Comparison of ENCODE assay signal across 30 cellular contexts in genomic region chr16:56833243-56833970, GRCh38. TPM values are rescaled to one million over a fixed set of nuclear protein-coding genes. Genes with fewer than 3 reads are reported as not detected.
DNase-seq lines count a peak whose midpoint lies in the region; ATAC-seq and TF ChIP-seq lines count a peak whose summit lies in the region.
"Had no signal": no experiment of that assay in that cellular context is flagged by ENCODE, and none has a peak within 500 bp of the region (broad histone marks: within the 10 kb centered on the region; RNA-seq: fewer than 3 reads in every experiment).

No MANE protein-coding gene starts in this region.

- no peaks in the 10 kb centered on the region; a peak in 1 of 4 replicates for H3K79me1 ChIP-seq in IMR-90 (ENCODE audit: low read depth in 1 of 2, low read length in 2 of 2)

- intact Hi-C loops in IMR-90 (cut with micrococcal nuclease) = no loop called here

- DNase-seq in activated CD8-positive, alpha-beta memory T cell treated with anti-CD3 and anti-CD28 coated beads, Interleukin-2, amount 10 ng/mL, durations not matched to agents 7 days and 5 days = peak; percentile 74
- no peak for DNase-seq in activated CD8-positive, alpha-beta memory T cell treated with anti-CD3 and anti-CD28 coated beads, Interleukin-2, amount 50 U/mL, for 48 hours
- DNase-seq in IMR-90 (no peak), neural progenitor cell (ENCODE audit: low spot score) (no peak), GM23248 (no peak), KBM-7 (no peak)
- no peak for DNase-seq in activated effector memory CD4-positive, alpha-beta T cell treated with anti-CD3 and anti-CD28 coated beads, Interleukin-2, amount 50 U/mL, for 16 hours
- DNase-seq: BE2C; colonic mucosa; COR-L47; DMS79; lower lobe of right lung; mucosa of descending colon; NCI-H1048; NCI-H187; NCI-H226; NCI-H774; nephron progenitor cell; spleen; stimulated activated CD4-positive, alpha-beta T cell treated with anti-CD3 and anti-CD28 coated beads, Interleukin-4, amount 100 ng/mL, for 1 hour; stimulated activated naive CD8-positive, alpha-beta T cell treated with anti-CD3 and anti-CD28 coated beads, Interleukin-15, amount 100 ng/mL, for 72 hours; thyroid gland had no signal

- no peak overlapping the region for H4K5ac ChIP-seq in IMR-90 (ENCODE audit: low read depth, low read length)

- no peak overlapping the region for H2BK20ac ChIP-seq in IMR-90 (ENCODE audit: low read depth, low read length)

- no peak overlapping the region for H3K4ac ChIP-seq in IMR-90 (ENCODE audit: low read depth, low read length)

- no peak overlapping the region for H3K4me3 ChIP-seq in IMR-90 (ENCODE audit: insufficient read depth, low read depth, low read length)
- no peak overlapping the region for H3K4me3 ChIP-seq in neural progenitor cell
- H3K4me3 ChIP-seq in GM23248 = no peak overlapping the region
- H3K4me3 ChIP-seq: colonic mucosa, lower lobe of right lung, mucosa of descending colon, right atrium auricular region, spleen, thyroid gland had no signal

- H3K14ac ChIP-seq in IMR-90 (replicated peaks; ENCODE audit: low read depth, low read length) = no peak overlapping the region

- peak overlapping the region; percentile 6 for H2AFZ ChIP-seq in IMR-90 (replicated peaks; ENCODE audit: low read length, poor library complexity)
- no peak overlapping the region for H2AFZ ChIP-seq in neural progenitor cell (replicated peaks)
- H2AFZ ChIP-seq in GM23248 = no peak overlapping the region
- H2AFZ ChIP-seq: parathyroid adenoma had no signal

- H3K9me2 ChIP-seq in GM23248 (ENCODE audit: insufficient read depth) = no peaks in the 10 kb centered on the region

- H3F3A ChIP-seq in neural progenitor cell (ENCODE audit: low read depth) (no peaks in the 10 kb centered on the region), GM23248 (ENCODE audit: insufficient read depth) (no peaks in the 10 kb centered on the region)

- peaks cover 41% of the 10 kb centered on the region for H3K36me3 ChIP-seq in IMR-90 (ENCODE audit: control insufficient read depth, insufficient read depth, low read length)
- no peaks in the 10 kb centered on the region for H3K36me3 ChIP-seq in neural progenitor cell
- peaks cover 21% of the 10 kb centered on the region for H3K36me3 ChIP-seq in GM23248 (ENCODE audit: low read depth)
- H3K36me3 ChIP-seq: colonic mucosa had no signal

- H3K27ac ChIP-seq in IMR-90 (ENCODE audit: insufficient read depth, low read length) = no peak overlapping the region
- no peak overlapping the region for H3K27ac ChIP-seq in neural progenitor cell
- H3K27ac ChIP-seq in GM23248 = no peak overlapping the region
- H3K27ac ChIP-seq: colonic mucosa, KMS-11, lower lobe of right lung, parathyroid adenoma, right atrium auricular region, spleen, thyroid gland, VCaP had no signal

- H4K8ac ChIP-seq in IMR-90 (ENCODE audit: low read depth in 2 of 2, low read length in 2 of 2) = no peak overlapping the region

- H3K79me2 ChIP-seq in neural progenitor cell (ENCODE audit: low read depth) (no peaks in the 10 kb centered on the region), GM23248 (ENCODE audit: insufficient read depth) (no peaks in the 10 kb centered on the region)
- H3K79me2 ChIP-seq: parathyroid adenoma had no signal

- TF ChIP-seq CTCF in IMR-90 (conservative IDR thresholded peaks at IDR 0.05; ENCODE audit: low read depth, low read length) (no peak), neural progenitor cell (IDR thresholded peaks at IDR 0.05) (no peak)

- no peak overlapping the region for H3K4me3 Mint-ChIP-seq in activated CD8-positive, alpha-beta memory T cell treated with anti-CD3 and anti-CD28 coated beads, Interleukin-2, amount 10 ng/mL, durations not matched to agents 7 days and 5 days
- H3K4me3 Mint-ChIP-seq in activated T-helper 17 cell treated with anti-CD3 and anti-CD28 coated beads, Interleukin-2, amount 50 U/mL, for 72 hours = no peak overlapping the region
- H3K4me3 Mint-ChIP-seq in neural progenitor cell = no peak overlapping the region
- H3K4me3 Mint-ChIP-seq: nephron progenitor cell; stimulated activated naive CD8-positive, alpha-beta T cell treated with anti-CD3 and anti-CD28 coated beads, Interleukin-15, amount 100 ng/mL, for 72 hours; T-helper 2 cell treated with Interferon-gamma antibody and Interleukin-4, amounts not matched to agents 5 μg/mL and 100 μg/mL, for 36 hours had no signal

- dilution Hi-C loops in IMR-90 (cut with HindIII; ENCODE audit: low sequenced_read_pairs, unreplicated experiment) = no loop called here

- CTCF ChIA-PET in activated CD8-positive, alpha-beta memory T cell treated with anti-CD3 and anti-CD28 coated beads, Interleukin-2, amount 10 ng/mL, durations not matched to agents 7 days and 5 days (lab: Charles Lee) = interaction anchor here (0.5 to 2.1 kb wide), 6 partner anchors 14 to 613 kb away, joined by 3 to 7 read pairs (median 3); no protein-coding TSS in a partner anchor
- CTCF ChIA-PET in IMR-90 (lab: Yijun Ruan, JAX) = no interaction called here

- H2BK5ac ChIP-seq in IMR-90 (ENCODE audit: low read depth, low read length, poor library complexity, severe bottlenecking) = no peak overlapping the region

- H2AK5ac ChIP-seq in IMR-90 (ENCODE audit: low read depth, low read length) = no peak overlapping the region

- H3K18ac ChIP-seq in IMR-90 (ENCODE audit: low read depth, low read length) = no peak overlapping the region

- no peak for TF ChIP-seq POLR2A in IMR-90 (IDR thresholded peaks at IDR 0.05; ENCODE audit: low read depth, low read length)

- TF ChIP-seq RAD21 in IMR-90 (IDR thresholded peaks at IDR 0.05; ENCODE audit: low read length) = no peak

- peak; percentile 49 for ATAC-seq in activated CD8-positive, alpha-beta memory T cell treated with anti-CD3 and anti-CD28 coated beads, Interleukin-2, amount 10 ng/mL, durations not matched to agents 7 days and 5 days
- no peak for ATAC-seq in IMR-90 (ENCODE audit: low read depth)
- peak; percentile 63 for ATAC-seq in activated T-helper 17 cell treated with anti-CD3 and anti-CD28 coated beads, Interleukin-2, amount 50 U/mL, for 72 hours (replicated peaks)
- ATAC-seq: lower lobe of right lung, mucosa of descending colon, SK-N-SH treated with all-trans-retinoic acid at 6 μM for 48 hours had no signal

- no peak overlapping the region for H3K27ac Mint-ChIP-seq in activated CD8-positive, alpha-beta memory T cell treated with anti-CD3 and anti-CD28 coated beads, Interleukin-2, amount 10 ng/mL, durations not matched to agents 7 days and 5 days
- H3K27ac Mint-ChIP-seq in activated T-helper 17 cell treated with anti-CD3 and anti-CD28 coated beads, Interleukin-2, amount 50 U/mL, for 72 hours = peak overlapping the region; percentile 60
- H3K27ac Mint-ChIP-seq in neural progenitor cell = no peak overlapping the region
- H3K27ac Mint-ChIP-seq: nephron progenitor cell; T-helper 2 cell treated with Interferon-gamma antibody and Interleukin-4, amounts not matched to agents 5 μg/mL and 100 μg/mL, for 36 hours had no signal

- H3K4me1 Mint-ChIP-seq in activated CD8-positive, alpha-beta memory T cell treated with anti-CD3 and anti-CD28 coated beads, Interleukin-2, amount 10 ng/mL, durations not matched to agents 7 days and 5 days = peaks cover 18% of the 10 kb centered on the region
- H3K4me1 Mint-ChIP-seq in activated T-helper 17 cell treated with anti-CD3 and anti-CD28 coated beads, Interleukin-2, amount 50 U/mL, for 72 hours = peaks cover 11% of the 10 kb centered on the region
- no peaks in the 10 kb centered on the region for H3K4me1 Mint-ChIP-seq in neural progenitor cell

- H3K9ac ChIP-seq in IMR-90 (ENCODE audit: low read depth, low read length) = no peak overlapping the region
- peak overlapping the region; percentile 42 for H3K9ac ChIP-seq in neural progenitor cell
- no peak overlapping the region for H3K9ac ChIP-seq in GM23248
- H3K9ac ChIP-seq: KMS-11, parathyroid adenoma had no signal

- no peaks in the 10 kb centered on the region for H3K27me3 ChIP-seq in IMR-90 (ENCODE audit: control insufficient read depth, insufficient read depth, low read length)
- no peaks in the 10 kb centered on the region for H3K27me3 ChIP-seq in neural progenitor cell
- H3K27me3 ChIP-seq in GM23248 (replicated peaks; ENCODE audit: insufficient read depth) = no peaks in the 10 kb centered on the region
- H3K27me3 ChIP-seq: BE2C, colonic mucosa, right atrium auricular region, spleen, thyroid gland had no signal

- no peaks in the 10 kb centered on the region for H3K9me3 ChIP-seq in IMR-90 (ENCODE audit: control insufficient read depth, insufficient read depth, low read length)
- no peaks in the 10 kb centered on the region for H3K9me3 ChIP-seq in neural progenitor cell (ENCODE audit: low read depth)
- H3K9me3 ChIP-seq in GM23248 (ENCODE audit: low read depth) = no peaks in the 10 kb centered on the region
- H3K9me3 ChIP-seq: BE2C, colonic mucosa, lower lobe of right lung, mucosa of descending colon, right atrium auricular region, spleen, thyroid gland had no signal

- H4K20me1 ChIP-seq in IMR-90 (ENCODE audit: insufficient read depth, low read length) (no peaks in the 10 kb centered on the region), neural progenitor cell (ENCODE audit: low read depth) (no peaks in the 10 kb centered on the region), GM23248 (ENCODE audit: insufficient read depth) (no peaks in the 10 kb centered on the region)

- no peak overlapping the region for H2BK120ac ChIP-seq in IMR-90 (ENCODE audit: low read depth, low read length)

- H3K27me3 Mint-ChIP-seq in activated CD8-positive, alpha-beta memory T cell treated with anti-CD3 and anti-CD28 coated beads, Interleukin-2, amount 10 ng/mL, durations not matched to agents 7 days and 5 days = no peaks in the 10 kb centered on the region
- no peaks in the 10 kb centered on the region for H3K27me3 Mint-ChIP-seq in activated T-helper 17 cell treated with anti-CD3 and anti-CD28 coated beads, Interleukin-2, amount 50 U/mL, for 72 hours
- H3K27me3 Mint-ChIP-seq in neural progenitor cell (ENCODE audit: insufficient read depth, low read depth) = no peaks in the 10 kb centered on the region
- H3K27me3 Mint-ChIP-seq: stimulated activated naive CD8-positive, alpha-beta T cell treated with anti-CD3 and anti-CD28 coated beads, Interleukin-15, amount 100 ng/mL, for 72 hours had no signal

- in situ Hi-C loops in IMR-90 (cut with MboI; ENCODE audit: low sequenced_read_pairs) = no loop called here
- in situ Hi-C loops in GM23248 (cut with MboI) = no loop called here
- in situ Hi-C loops in KBM-7 (cut with MboI; ENCODE audit: low pct_unique_long_range_greater_than_20kb, low sequenced_read_pairs) = no loop called here

- no peak overlapping the region for H3K56ac ChIP-seq in IMR-90 (ENCODE audit: extremely low read depth, insufficient read depth, low read length)

- peak overlapping the region; percentile 37 for H2AK9ac ChIP-seq in IMR-90 (replicated peaks; ENCODE audit: low read depth, low read length, poor library complexity)

- H2BK15ac ChIP-seq in IMR-90 (ENCODE audit: low read depth, low read length) = no peak overlapping the region

- BruUV-seq in IMR-90 (replicated peaks; lab: Mats Ljungman, UMichigan) = no TSS peak

- no peak overlapping the region for H4K91ac ChIP-seq in IMR-90 (ENCODE audit: insufficient read depth, low read depth, low read length)

- no peaks in the 10 kb centered on the region for H3K9me3 Mint-ChIP-seq in activated CD8-positive, alpha-beta memory T cell treated with anti-CD3 and anti-CD28 coated beads, Interleukin-2, amount 10 ng/mL, durations not matched to agents 7 days and 5 days (ENCODE audit: low read depth)
- H3K9me3 Mint-ChIP-seq in activated T-helper 17 cell treated with anti-CD3 and anti-CD28 coated beads, Interleukin-2, amount 50 U/mL, for 72 hours = no peaks in the 10 kb centered on the region
- H3K9me3 Mint-ChIP-seq in neural progenitor cell = no peaks in the 10 kb centered on the region
- H3K9me3 Mint-ChIP-seq: nephron progenitor cell; stimulated activated naive CD8-positive, alpha-beta T cell treated with anti-CD3 and anti-CD28 coated beads, Interleukin-15, amount 100 ng/mL, for 72 hours; T-helper 2 cell treated with Interferon-gamma antibody and Interleukin-4, amounts not matched to agents 5 μg/mL and 100 μg/mL, for 36 hours had no signal

- peaks cover 15% of the 10 kb centered on the region; the same call in 1 of the 2 replicates for H3K9me1 ChIP-seq in IMR-90 (ENCODE audit: insufficient read depth, low read length)

- whole genome bisulfite sequencing in IMR-90 (ENCODE audit: extremely low coverage in 2 of 2, insufficient read length in 1 of 2), 2 experiments = no CpG with 5 or more reads among the region's 9 CpGs
- WGBS in GM23248 (ENCODE audit: low coverage in 1 of 2, low lambda C conversion rate in 2 of 2, missing lambda C conversion rate in 2 of 2), 2 experiments = 98% methylated on average over 9 of the region's 9 CpGs

- POLR2A ChIA-PET in IMR-90 (lab: Charles Lee; ENCODE audit: unreplicated experiment) = interaction anchor here (0.6 kb wide), 1 partner anchor 10 kb away, joined by 3 read pairs; no protein-coding TSS in a partner anchor

- H3K4me1 ChIP-seq in IMR-90 (ENCODE audit: control insufficient read depth, insufficient read depth, low read length) (peaks cover 4% of the 10 kb centered on the region), neural progenitor cell (no peaks in the 10 kb centered on the region), GM23248 (ENCODE audit: insufficient read depth) (0 out of 2 replicates have a peak, but pooled peaks cover 9% of the 10 kb centered on the region)
- H3K4me1 ChIP-seq: BE2C, colonic mucosa, lower lobe of right lung, parathyroid adenoma, right atrium auricular region, spleen had no signal

- H3K4me2 ChIP-seq in IMR-90 (ENCODE audit: low read depth, low read length) (no peak overlapping the region), neural progenitor cell (no peak overlapping the region), GM23248 (ENCODE audit: unreplicated experiment) (no peak overlapping the region)
- H3K4me2 ChIP-seq: KMS-11 had no signal

- H3K36me3 Mint-ChIP-seq in activated CD8-positive, alpha-beta memory T cell treated with anti-CD3 and anti-CD28 coated beads, Interleukin-2, amount 10 ng/mL, durations not matched to agents 7 days and 5 days = peaks cover 59% of the 10 kb centered on the region
- peaks cover 100% of the 10 kb centered on the region for H3K36me3 Mint-ChIP-seq in activated T-helper 17 cell treated with anti-CD3 and anti-CD28 coated beads, Interleukin-2, amount 50 U/mL, for 72 hours (ENCODE audit: low read depth)
- peaks cover 31% of the 10 kb centered on the region for H3K36me3 Mint-ChIP-seq in neural progenitor cell

- no peak overlapping the region for H3K23ac ChIP-seq in IMR-90 (ENCODE audit: low read depth, low read length)

RNA-seq across cellular contexts. Expression of gene SLC12A3, which starts 31.6 kb away (rescaled TPM):
- not detected for total RNA-seq in activated CD8-positive, alpha-beta memory T cell treated with anti-CD3 and anti-CD28 coated beads, Interleukin-2, amount 10 ng/mL, durations not matched to agents 7 days and 5 days
- not detected in 2 replicates for total RNA-seq in IMR-90 (2012; rRNA removed)
- not detected in 2 replicates for polyA plus RNA-seq in IMR-90 (2012; rRNA removed)
- not detected in 2 replicates for polyA plus RNA-seq in IMR-90 (2012; cell fraction: cytosol; rRNA removed)
- not detected in 2 replicates for polyA plus RNA-seq in IMR-90 (2012; cell fraction: nucleus; rRNA removed; ENCODE audit: low replicate concordance)
- not detected for total RNA-seq in activated T-helper 17 cell treated with anti-CD3 and anti-CD28 coated beads, Interleukin-2, amount 50 U/mL, for 72 hours
- total RNA-seq in neural progenitor cell (ENCODE audit: low replicate concordance) = not detected in 2 replicates
- not detected in 2 replicates for total RNA-seq in GM23248 (2014; rRNA removed; shearing (Covaris generic))
- not detected in 2 replicates for polyA plus RNA-seq in GM23248 (2016; fragmentation: Nextera tagmentation; extraction: Ambion mirVana)
- total RNA-seq: colonic mucosa, glomerular endothelial cell, lower lobe of right lung, mucosa of descending colon, right atrium auricular region, thyroid gland had no signal
